Comparison of ENCODE assay signal across 1 cellular context in genomic region chr13:112058941-112059340, GRCh38.
TF ChIP-seq lines count a peak whose summit lies in the region.

No MANE protein-coding gene starts in this region.

TF ChIP-seq in neural cell, 6 proteins besides CTCF, POLR2A, EP300 and RAD21 (continued from another document):
- TF ChIP-seq SMC3 (conservative IDR thresholded peaks at IDR 0.05; ENCODE audit: poor library complexity), result no peak
